Comparison of ENCODE assay signal across 25 cellular contexts in the genomic region with DNA sequence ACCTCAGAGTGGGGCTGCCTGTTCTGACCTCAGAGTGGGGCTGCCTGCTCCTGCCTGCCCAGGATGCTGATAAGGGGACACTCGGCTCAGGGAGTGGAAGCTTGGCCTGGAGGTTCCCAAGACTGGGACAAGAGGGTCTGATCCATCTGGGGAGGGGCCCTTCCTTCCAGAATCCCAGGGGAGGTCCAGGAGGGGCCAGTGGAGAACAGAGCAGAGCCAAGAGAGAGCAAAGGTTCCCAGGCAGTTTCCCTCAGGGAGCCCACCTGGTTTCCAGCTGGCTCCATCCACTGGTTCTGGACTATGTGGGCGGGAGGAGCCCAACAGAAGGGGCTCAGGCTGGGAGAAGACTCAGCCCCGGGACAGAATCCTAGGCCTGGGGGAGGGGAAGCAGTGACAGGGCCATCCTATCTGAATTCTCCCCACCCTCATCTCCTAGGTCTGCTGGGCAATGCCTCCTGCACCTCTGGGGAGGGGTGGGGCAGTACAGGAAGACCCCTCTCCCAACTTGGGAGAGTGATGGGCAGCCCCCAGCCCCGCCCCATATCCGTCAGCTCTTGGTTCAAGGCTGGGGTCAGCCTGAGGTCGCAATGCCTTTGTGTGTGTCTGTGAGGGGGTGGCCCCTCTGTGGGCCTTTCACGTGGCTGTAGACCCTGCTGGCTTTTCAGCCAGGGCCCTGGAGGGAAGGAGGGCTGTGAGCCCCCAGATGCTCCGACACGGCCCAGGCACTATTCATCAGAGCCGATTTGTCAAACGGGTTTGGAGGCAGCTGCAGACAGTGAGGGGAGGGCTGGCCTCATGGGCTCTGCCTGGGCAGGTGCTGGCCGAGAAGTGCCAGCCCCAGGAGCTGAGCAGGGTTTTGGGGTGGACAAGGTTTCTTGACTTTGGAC. TPM values are rescaled to one million over a fixed set of nuclear protein-coding genes. Genes with fewer than 3 reads are reported as not detected.
A peak's percentile ranks its signal among the peaks of the same experiment; 100 is the strongest.
DNase-seq lines count a peak whose midpoint lies in the region; ATAC-seq and TF ChIP-seq lines count a peak whose summit lies in the region.
"Had no signal": no experiment of that assay in that cellular context is flagged by ENCODE, and none has a peak within 500 bp of the region (broad histone marks: within the 10 kb centered on the region; RNA-seq: fewer than 3 reads in every experiment).

No MANE protein-coding gene starts in this region.

- H3K36me3 ChIP-seq in NT2/D1 (ENCODE audit: insufficient read depth, insufficient read length, low read length) (no peaks in the 10 kb centered on the region), spleen (no peaks in the 10 kb centered on the region)
- H3K36me3 ChIP-seq: neutrophil, WERI-Rb-1 had no signal

- ATAC-seq in GM19395 (IDR thresholded peaks at IDR 0.05; ENCODE audit: unreplicated experiment) = no peak
- ATAC-seq: GM23338, T-helper 17 cell had no signal

- no peaks in the 10 kb centered on the region for H3K27me3 Mint-ChIP-seq in chondrocyte (ENCODE audit: low read depth)
- H3K27me3 Mint-ChIP-seq in mesothelial cell of epicardium (ENCODE audit: low read depth) = no peaks in the 10 kb centered on the region
- H3K27me3 Mint-ChIP-seq: activated CD4-positive, alpha-beta memory T cell treated with anti-CD3 and anti-CD28 coated beads, Interleukin-2, amount 10 ng/mL, durations not matched to agents 7 days and 5 days; activated naive CD8-positive, alpha-beta T cell treated with anti-CD3 and anti-CD28 coated beads, Interleukin-2, amount 10 ng/mL, durations not matched to agents 7 days and 5 days; T-helper 17 cell had no signal

- WGBS in spleen, 5 donors = 74 to 87% (median 80%) methylated on average over 11 to 12 of the region's 12 CpGs

- intact Hi-C loops in spleen (cut with DNase I; ENCODE audit: low total_unique reads) = no loop called here

- peak overlapping the region; percentile 45 for H3K9ac ChIP-seq in NT2/D1 (ENCODE audit: insufficient read length, low read depth)

- H3K4me3 Mint-ChIP-seq in chondrocyte (ENCODE audit: unreplicated experiment) (no peak overlapping the region), mesothelial cell of epicardium (no peak overlapping the region)
- H3K4me3 Mint-ChIP-seq: activated CD4-positive, alpha-beta memory T cell treated with anti-CD3 and anti-CD28 coated beads, Interleukin-2, amount 10 ng/mL, durations not matched to agents 7 days and 5 days; activated naive CD8-positive, alpha-beta T cell treated with anti-CD3 and anti-CD28 coated beads, Interleukin-2, amount 10 ng/mL, durations not matched to agents 7 days and 5 days; GM23338; T-helper 17 cell had no signal

- DNase-seq in NT2/D1 (ENCODE audit: low read depth, low spot score) (no peak), chondrocyte (ENCODE audit: low spot score) (peak; percentile 73), mesothelial cell of epicardium (ENCODE audit: low spot score in 2 of 2, unreplicated experiment in 2 of 2) (no peak), spleen (peak; percentile 59), NCI-H2227 treated with DMSO at 0.1 percent for 48 hours (lab: John Stamatoyannopoulos, UW) (no peak)
- DNase-seq in activated CD4-positive, CD25-positive, alpha-beta regulatory T cell (lab: John Stamatoyannopoulos, UW) = no peak
- DNase-seq in stimulated activated CD4-positive, alpha-beta T cell treated with anti-CD3 and anti-CD28 coated beads, Interleukin-2, amount 100 ng/mL, for 24 hours = no peak
- DNase-seq: activated CD4-positive, alpha-beta memory T cell treated with anti-CD3 and anti-CD28 coated beads, Interleukin-2, amount 10 ng/mL, durations not matched to agents 7 days and 5 days; activated naive CD8-positive, alpha-beta T cell treated with anti-CD3 and anti-CD28 coated beads, Interleukin-2, amount 10 ng/mL, durations not matched to agents 7 days and 5 days; activated T-cell treated with anti-CD3 and anti-CD28 coated beads, Interleukin-2, amount 50 U/mL, for 48 hours; erythroblast; kidney glomerular epithelial cell; NCI-H1092 treated with DMSO at 0.1 percent for 48 hours; NCI-H526 treated with DMSO at 0.1 percent for 48 hours; OCI-M1; stimulated activated CD4-positive, alpha-beta T cell treated with anti-CD3 and anti-CD28 coated beads, Interleukin-1b, Interleukin-23, amount 100 ng/mL, for 48 hours; stimulated activated naive CD4-positive, alpha-beta T cell treated with Interleukin-2 at 50 U/mL for 16 hours; T-helper 17 cell; trophoblast cell; WERI-Rb-1 had no signal

- no peak overlapping the region for H3K27ac Mint-ChIP-seq in chondrocyte (ENCODE audit: unreplicated experiment)
- H3K27ac Mint-ChIP-seq in mesothelial cell of epicardium = peak overlapping the region; percentile 73
- H3K27ac Mint-ChIP-seq: activated CD4-positive, alpha-beta memory T cell treated with anti-CD3 and anti-CD28 coated beads, Interleukin-2, amount 10 ng/mL, durations not matched to agents 7 days and 5 days; activated naive CD8-positive, alpha-beta T cell treated with anti-CD3 and anti-CD28 coated beads, Interleukin-2, amount 10 ng/mL, durations not matched to agents 7 days and 5 days; GM23338; T-helper 17 cell had no signal

- H3K4me3 ChIP-seq in NT2/D1 (ENCODE audit: insufficient read length, low read depth) (no peak overlapping the region), spleen (no peak overlapping the region)
- H3K4me3 ChIP-seq: GM23338 had no signal

- TF ChIP-seq CTCF in chondrocyte (IDR thresholded peaks at IDR 0.05) = no peak
- TF ChIP-seq CTCF in mesothelial cell of epicardium (IDR thresholded peaks at IDR 0.05; ENCODE audit: unreplicated experiment) = no peak
- TF ChIP-seq CTCF in spleen (IDR thresholded peaks at IDR 0.05 in 8 of 11, conservative IDR thresholded peaks at IDR 0.05 in 3 of 11) = no peak

- H3K9me3 ChIP-seq in NT2/D1 (ENCODE audit: insufficient read depth, low read length) (peaks cover 12% of the 10 kb centered on the region; the same call in 1 of the 2 replicates), spleen (peaks cover 0 to 11% (median 7%) of the 10 kb centered on the region in 8 donors)
- H3K9me3 ChIP-seq: neutrophil had no signal

- H3K27me3 ChIP-seq in NT2/D1 (ENCODE audit: insufficient read depth, insufficient read length) = no peaks in the 10 kb centered on the region
- no peaks in the 10 kb centered on the region for H3K27me3 ChIP-seq in spleen (replicated peaks in 1 of 7)
- H3K27me3 ChIP-seq: neutrophil had no signal

- H3K4me1 ChIP-seq in NT2/D1 (ENCODE audit: insufficient read depth, insufficient read length) = peaks cover 23% of the 10 kb centered on the region
- H3K4me1 ChIP-seq in spleen = peaks cover 0 to 25% (median 7%) of the 10 kb centered on the region in 6 donors

- H3K27ac ChIP-seq in spleen = peak overlapping the region in 7 of 8 donors; percentile 14 to 79 (median 64)
- H3K27ac ChIP-seq: neutrophil, WERI-Rb-1 had no signal

- H3K4me1 Mint-ChIP-seq in chondrocyte (ENCODE audit: low read depth) (peaks cover 21% of the 10 kb centered on the region), mesothelial cell of epicardium (peaks cover 29% of the 10 kb centered on the region)
- H3K4me1 Mint-ChIP-seq: activated CD4-positive, alpha-beta memory T cell treated with anti-CD3 and anti-CD28 coated beads, Interleukin-2, amount 10 ng/mL, durations not matched to agents 7 days and 5 days; activated naive CD8-positive, alpha-beta T cell treated with anti-CD3 and anti-CD28 coated beads, Interleukin-2, amount 10 ng/mL, durations not matched to agents 7 days and 5 days had no signal

- peaks cover 4% of the 10 kb centered on the region for H3K9me3 Mint-ChIP-seq in chondrocyte (ENCODE audit: low read depth)
- peaks cover 5% of the 10 kb centered on the region for H3K9me3 Mint-ChIP-seq in mesothelial cell of epicardium
- H3K9me3 Mint-ChIP-seq: activated naive CD8-positive, alpha-beta T cell treated with anti-CD3 and anti-CD28 coated beads, Interleukin-2, amount 10 ng/mL, durations not matched to agents 7 days and 5 days; GM23338 had no signal

- no peak for TF ChIP-seq POLR2A in spleen (IDR thresholded peaks at IDR 0.05)

- H3K36me3 Mint-ChIP-seq in chondrocyte (ENCODE audit: low read depth) (no peaks in the 10 kb centered on the region), mesothelial cell of epicardium (no peaks in the 10 kb centered on the region)
- H3K36me3 Mint-ChIP-seq: activated naive CD8-positive, alpha-beta T cell treated with anti-CD3 and anti-CD28 coated beads, Interleukin-2, amount 10 ng/mL, durations not matched to agents 7 days and 5 days had no signal

RNA-seq across cellular contexts. Expression of gene RNU6ATAC, which starts 49.4 kb away (rescaled TPM):
- total RNA-seq in chondrocyte = 27.7 to 40.8 TPM (median 32.9 TPM) in 3 replicates
- total RNA-seq in mesothelial cell of epicardium = 61.4 to 122 TPM (median 69.3 TPM) in 3 replicates
- total RNA-seq in spleen = 100 to 1,000 TPM in 4 of 7 donors, not detected in 3; 223 to 404 (median 271) TPM
- not detected for polyA plus RNA-seq in spleen
- total RNA-seq: Daoy, frontal cortex, GM23338 had no signal
- polyA plus RNA-seq: GM23338 had no signal

Comparison
In these comparisons a context has a peak if more than half of its experiments do, and no peak if none do; other contexts are left out.
1. DNase-seq: peak in chondrocyte (single experiment) and spleen (single experiment); none in NT2/D1 (single experiment), mesothelial cell of epicardium (0 of 2), activated CD4-positive, CD25-positive, alpha-beta regulatory T cell (0 of 4), stimulated activated CD4-positive, alpha-beta T cell treated with anti-CD3 and anti-CD28 coated beads, Interleukin-2, amount 100 ng/mL, for 24 hours (0 of 2) and NCI-H2227 treated with DMSO at 0.1 percent for 48 hours (single experiment).